Comparison of ENCODE assay signal across 8 cellular contexts in the genomic region with DNA sequence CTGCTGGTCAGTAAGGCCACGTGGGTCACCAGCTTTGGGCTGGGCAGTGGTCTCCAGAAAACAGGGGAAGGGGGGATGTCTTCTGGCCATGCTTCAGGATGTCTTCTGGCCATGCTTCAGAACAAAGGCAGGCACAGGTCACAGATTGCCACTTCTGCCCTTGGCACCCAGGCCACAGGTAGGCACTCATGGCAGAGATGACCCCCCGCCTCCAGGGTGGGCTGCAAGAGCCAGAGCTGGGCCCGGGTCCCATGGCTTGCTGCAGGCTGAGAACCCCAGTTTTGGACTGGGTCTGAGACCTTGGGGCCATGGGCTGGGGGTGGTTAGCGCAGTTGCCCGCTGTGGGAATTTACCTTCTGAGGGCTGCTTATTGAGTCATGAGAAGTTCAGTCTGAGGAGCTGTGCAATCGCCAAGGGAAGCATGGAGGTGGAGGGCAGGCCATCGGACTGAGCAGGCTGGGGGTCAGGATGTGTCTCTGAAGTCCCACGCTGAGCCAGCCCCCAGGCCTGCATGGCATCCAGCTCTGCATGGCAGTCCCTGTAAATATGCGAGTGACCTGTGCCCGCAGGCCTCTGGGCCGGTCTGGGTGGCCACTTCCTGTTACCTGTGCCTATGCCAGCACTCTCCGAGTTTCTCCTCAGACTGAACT. TPM values are rescaled to one million over a fixed set of nuclear protein-coding genes. Genes with fewer than 3 reads are reported as not detected.
DNase-seq lines count a peak whose midpoint lies in the region; ATAC-seq and TF ChIP-seq lines count a peak whose summit lies in the region.

No MANE protein-coding gene starts in this region.

- intact Hi-C loops in breast epithelium (cut with DNase I; ENCODE audit: low total_unique reads): no loop called here

- no peak overlapping the region for H3K27ac Mint-ChIP-seq in CD4-positive, CD25-positive, alpha-beta regulatory T cell
- peak overlapping the region; percentile 81 for H3K27ac Mint-ChIP-seq in neural crest cell (ENCODE audit: unreplicated experiment)

- H3K4me1 ChIP-seq in CD4-positive, CD25-positive, alpha-beta regulatory T cell (ENCODE audit: control insufficient read depth, insufficient read depth, low read length, poor library complexity, severe bottlenecking): peaks cover 44% of the 10 kb centered on the region
- H3K4me1 ChIP-seq in Loucy (ENCODE audit: insufficient read depth, low read length, poor library complexity, severe bottlenecking): peaks cover 30% of the 10 kb centered on the region
- peaks cover 7 to 28% of the 10 kb centered on the region in 2 donors for H3K4me1 ChIP-seq in breast epithelium

- no peaks in the 10 kb centered on the region for H3K9me3 Mint-ChIP-seq in CD4-positive, CD25-positive, alpha-beta regulatory T cell
- H3K9me3 Mint-ChIP-seq in neural crest cell: no peaks in the 10 kb centered on the region

- no peak for DNase-seq in CD4-positive, CD25-positive, alpha-beta regulatory T cell
- no peak for DNase-seq in breast epithelium (ENCODE audit: low spot score in 2 of 2)
- DNase-seq in neural crest cell (ENCODE audit: low read depth, low spot score): no peak
- no peak for DNase-seq in DMS114 treated with DMSO at 0.1 percent for 48 hours (lab: John Stamatoyannopoulos, UW; ENCODE audit: unreplicated experiment)
- no peak for DNase-seq in HT-29 (ENCODE audit: low spot score)
- no peak for DNase-seq in cerebellar nuclear complex (lab: John Stamatoyannopoulos, UW)

- H3K36me3 ChIP-seq in CD4-positive, CD25-positive, alpha-beta regulatory T cell (ENCODE audit: control insufficient read depth, insufficient read depth, low read length): no peaks in the 10 kb centered on the region
- H3K36me3 ChIP-seq in Loucy (ENCODE audit: insufficient read depth, low read length) (no peaks in the 10 kb centered on the region), breast epithelium (no peaks in the 10 kb centered on the region)

- H4K20me1 ChIP-seq in Loucy (ENCODE audit: insufficient read depth, low read length, poor library complexity, severe bottlenecking): no peaks in the 10 kb centered on the region

- H2AFZ ChIP-seq in Loucy (ENCODE audit: low read length): no peak overlapping the region

- ATAC-seq in CD4-positive, CD25-positive, alpha-beta regulatory T cell (ENCODE audit: low read depth in 2 of 2): no peak
- ATAC-seq in GM19397 (IDR thresholded peaks at IDR 0.05; ENCODE audit: unreplicated experiment): no peak

- peaks cover 0 to 42% (median 19%) of the 10 kb centered on the region in 4 donors for H3K4me1 Mint-ChIP-seq in CD4-positive, CD25-positive, alpha-beta regulatory T cell
- peaks cover 59% of the 10 kb centered on the region for H3K4me1 Mint-ChIP-seq in neural crest cell

- no peaks in the 10 kb centered on the region for H3K27me3 ChIP-seq in CD4-positive, CD25-positive, alpha-beta regulatory T cell (ENCODE audit: control insufficient read depth, insufficient read depth, low read length)
- H3K27me3 ChIP-seq in Loucy (ENCODE audit: insufficient read depth, low read length, poor library complexity, severe bottlenecking) (no peaks in the 10 kb centered on the region), breast epithelium (no peaks in the 10 kb centered on the region)

- peak overlapping the region; percentile 76 to 94 (median 81) for H3K4me3 Mint-ChIP-seq in CD4-positive, CD25-positive, alpha-beta regulatory T cell
- peak overlapping the region; percentile 88 for H3K4me3 Mint-ChIP-seq in neural crest cell

- no peak overlapping the region for H3K4me3 ChIP-seq in CD4-positive, CD25-positive, alpha-beta regulatory T cell (ENCODE audit: low read depth, low read length)
- H3K4me3 ChIP-seq in Loucy (ENCODE audit: low read length, poor library complexity, severe bottlenecking): peak overlapping the region; percentile 73
- peak overlapping the region in 2 of 3 donors; percentile 78 to 94 for H3K4me3 ChIP-seq in breast epithelium

- H3K9me3 ChIP-seq in CD4-positive, CD25-positive, alpha-beta regulatory T cell (ENCODE audit: control insufficient read depth in 2 of 2, low read length in 2 of 2): no peaks in the 10 kb centered on the region
- no peaks in the 10 kb centered on the region for H3K9me3 ChIP-seq in Loucy (ENCODE audit: insufficient read depth, low read depth, low read length)
- H3K9me3 ChIP-seq in breast epithelium: no peaks in the 10 kb centered on the region

- no peaks in the 10 kb centered on the region for H3K9me2 ChIP-seq in Loucy (replicated peaks; ENCODE audit: low read depth, low read length)

- H3K27me3 Mint-ChIP-seq in CD4-positive, CD25-positive, alpha-beta regulatory T cell: no peaks in the 10 kb centered on the region
- no peaks in the 10 kb centered on the region for H3K27me3 Mint-ChIP-seq in neural crest cell (ENCODE audit: low read depth)

- peaks cover 9% of the 10 kb centered on the region; the same call in 1 of the 2 replicates for H3K79me2 ChIP-seq in Loucy (ENCODE audit: insufficient read depth, low read length)

- H3F3A ChIP-seq in Loucy (ENCODE audit: low read depth): no peaks in the 10 kb centered on the region

- TF ChIP-seq CTCF in Loucy (conservative IDR thresholded peaks at IDR 0.05; ENCODE audit: low read length) (no peak; the same call in 1 of the 2 replicates), breast epithelium (IDR thresholded peaks at IDR 0.05) (no peak), neural crest cell (conservative IDR thresholded peaks at IDR 0.05) (no peak)

- peak overlapping the region; percentile 95 for H3K4me2 ChIP-seq in Loucy (ENCODE audit: low read depth, low read length, poor library complexity, severe bottlenecking)

- H3K36me3 Mint-ChIP-seq in CD4-positive, CD25-positive, alpha-beta regulatory T cell: no peaks in the 10 kb centered on the region
- no peaks in the 10 kb centered on the region for H3K36me3 Mint-ChIP-seq in neural crest cell (ENCODE audit: low read depth)

- no peak overlapping the region for H3K27ac ChIP-seq in CD4-positive, CD25-positive, alpha-beta regulatory T cell (ENCODE audit: insufficient read depth, low read length, poor library complexity, severe bottlenecking)
- H3K27ac ChIP-seq in breast epithelium: no peak overlapping the region

- no peak for TF ChIP-seq POLR2A in breast epithelium (IDR thresholded peaks at IDR 0.05)

- no peak overlapping the region for H3K9ac ChIP-seq in Loucy (ENCODE audit: low read depth, low read length, poor library complexity, severe bottlenecking)

RNA-seq across cellular contexts. Expression of gene ANKRD13B, which starts 1.6 kb away (rescaled TPM):
- 5.9 TPM for total RNA-seq in CD4-positive, CD25-positive, alpha-beta regulatory T cell
- polyA plus RNA-seq in CD4-positive, CD25-positive, alpha-beta regulatory T cell: under 1 TPM in 2 of 4 donors, not detected in 2; 0.05 to 0.18 TPM
- 10 to 100 TPM in 1 of 3 donors, 1 to 10 TPM in 2; 8.5 to 13.0 (median 9.2) TPM for total RNA-seq in breast epithelium
- total RNA-seq in neural crest cell: 65.0 and 70.0 TPM in 2 replicates
- total RNA-seq in HT-29 (2014; rRNA removed; shearing (Covaris generic)): 26.6 and 28.0 TPM in 2 replicates

RNA-seq across cellular contexts. Expression of gene GIT1, which starts 5.1 kb away (rescaled TPM):
- total RNA-seq in CD4-positive, CD25-positive, alpha-beta regulatory T cell: 41.5 TPM
- 1 to 10 TPM; 5.5 to 9.2 (median 6.4) TPM for polyA plus RNA-seq in CD4-positive, CD25-positive, alpha-beta regulatory T cell
- total RNA-seq in breast epithelium: 10 to 100 TPM; 28.5 to 41.3 (median 31.2) TPM
- total RNA-seq in neural crest cell: 89.3 and 96.5 TPM in 2 replicates
- total RNA-seq in HT-29 (2014; rRNA removed; shearing (Covaris generic)): 52.2 and 56.3 TPM in 2 replicates

RNA-seq across cellular contexts. Expression of gene TP53I13, which starts 26.1 kb away (rescaled TPM):
- total RNA-seq in CD4-positive, CD25-positive, alpha-beta regulatory T cell: 87.4 TPM
- polyA plus RNA-seq in CD4-positive, CD25-positive, alpha-beta regulatory T cell: 10 to 100 TPM; 22.2 to 36.4 (median 26.2) TPM
- total RNA-seq in breast epithelium (100 to 1,000 TPM in 1 of 3 donors, 10 to 100 TPM in 2; 34.1 to 114 (median 56.0) TPM), neural crest cell (34.3 and 35.0 TPM in 2 replicates)
- 118 and 141 TPM in 2 replicates for total RNA-seq in HT-29 (2014; rRNA removed; shearing (Covaris generic))

RNA-seq across cellular contexts. Expression of gene ABHD15, which starts 27.7 kb away (rescaled TPM):
- 9.9 TPM for total RNA-seq in CD4-positive, CD25-positive, alpha-beta regulatory T cell
- polyA plus RNA-seq in CD4-positive, CD25-positive, alpha-beta regulatory T cell: 1 to 10 TPM; 6.2 to 9.2 (median 7.4) TPM
- 10 to 100 TPM in 1 of 3 donors, 1 to 10 TPM in 2; 7.9 to 29.3 (median 9.8) TPM for total RNA-seq in breast epithelium
- total RNA-seq in neural crest cell: 3.7 and 4.2 TPM in 2 replicates
- total RNA-seq in HT-29 (2014; rRNA removed; shearing (Covaris generic)): 20.6 and 25.5 TPM in 2 replicates

RNA-seq across cellular contexts. Expression of gene CORO6, which starts 28.1 kb away (rescaled TPM):
- total RNA-seq in CD4-positive, CD25-positive, alpha-beta regulatory T cell: 4.3 TPM
- under 1 TPM in 3 of 4 donors, not detected in 1; 0.15 to 0.52 (median 0.38) TPM for polyA plus RNA-seq in CD4-positive, CD25-positive, alpha-beta regulatory T cell
- total RNA-seq in breast epithelium (10 to 100 TPM in 2 of 3 donors, 1 to 10 TPM in 1; 6.6 to 21.3 (median 16.8) TPM), neural crest cell (2.7 and 3.1 TPM in 2 replicates)
- 0.25 and 0.26 TPM in 2 replicates for total RNA-seq in HT-29 (2014; rRNA removed; shearing (Covaris generic))
